ENCODE assay signal across 1 cellular context in genomic region chr14:91352696-91353692, GRCh38.
TF ChIP-seq lines count a peak whose summit lies in the region.

No MANE protein-coding gene starts in this region.

TF ChIP-seq in SK-N-SH, 30 proteins besides CTCF, POLR2A, EP300 and RAD21 (continued from another document):
- TF ChIP-seq IRF3 (IDR thresholded peaks at IDR 0.05; ENCODE audit: low read depth, low read length): no peak
